In the genomic region with DNA sequence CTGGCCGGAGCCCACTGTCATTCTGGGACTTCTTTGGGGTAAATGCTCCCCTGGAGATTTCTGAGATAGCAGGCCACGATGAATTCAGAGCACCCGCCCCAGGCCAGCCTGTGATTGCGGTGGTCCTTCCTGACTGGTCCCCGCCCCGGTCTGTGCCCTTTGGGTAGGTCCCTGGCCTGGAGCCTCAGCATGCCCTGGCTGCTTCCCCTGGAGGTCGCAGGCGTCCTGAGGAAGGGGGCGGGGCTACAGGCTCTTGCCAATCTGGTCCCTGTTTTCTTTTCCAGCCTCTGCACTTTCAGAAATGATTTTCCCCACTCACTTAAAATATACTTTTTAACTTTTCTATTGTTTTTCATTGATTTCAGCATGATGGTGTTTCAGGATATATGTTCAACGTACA, we compare ENCODE assay signal across 18 cellular contexts.
DNase-seq lines count a peak whose midpoint lies in the region; ATAC-seq and TF ChIP-seq lines count a peak whose summit lies in the region.
"Had no signal": no experiment of that assay in that cellular context is flagged by ENCODE, and none has a peak within 500 bp of the region (broad histone marks: within the 10 kb centered on the region; RNA-seq: fewer than 3 reads in every experiment).

No MANE protein-coding gene starts in this region.

- CTCF ChIA-PET in WTC11 (lab: Charles Lee) = interaction anchor here (0.6 kb wide), 1 partner anchor 17 kb away, joined by 4 read pairs; no protein-coding TSS in a partner anchor

- no peaks in the 10 kb centered on the region for H3K4me1 ChIP-seq in GM23338 (ENCODE audit: insufficient read depth)
- H3K4me1 ChIP-seq: BLaER1, Caco-2 had no signal

- no peaks in the 10 kb centered on the region for H3K36me3 ChIP-seq in GM23338 (ENCODE audit: insufficient read depth)
- H3K36me3 ChIP-seq: BLaER1 had no signal

- H3K36me3 Mint-ChIP-seq in GM23338 (ENCODE audit: low read depth) (no peaks in the 10 kb centered on the region), WTC11 (no peaks in the 10 kb centered on the region), glutamatergic neuron (ENCODE audit: unreplicated experiment) (no peaks in the 10 kb centered on the region)
- H3K36me3 Mint-ChIP-seq: CD4-positive, CD25-positive, alpha-beta regulatory T cell; CD8-positive, alpha-beta T cell had no signal

- H3K27me3 ChIP-seq in GM23338 (ENCODE audit: insufficient read depth) = no peaks in the 10 kb centered on the region
- H3K27me3 ChIP-seq: BLaER1 had no signal

- no peak overlapping the region for H3K27ac ChIP-seq in GM23338 (ENCODE audit: low read depth)
- H3K27ac ChIP-seq: 22Rv1, BLaER1, C4-2B, GM23248 had no signal

- no peaks in the 10 kb centered on the region; the same call in 2 of the 3 replicates for H3K4me1 Mint-ChIP-seq in GM23338
- H3K4me1 Mint-ChIP-seq in WTC11 = peaks cover 9% of the 10 kb centered on the region; the same call in 1 of the 2 replicates
- H3K4me1 Mint-ChIP-seq in glutamatergic neuron (ENCODE audit: low read depth, unreplicated experiment) = no peaks in the 10 kb centered on the region
- H3K4me1 Mint-ChIP-seq: B cell; CD4-positive, CD25-positive, alpha-beta regulatory T cell had no signal

- H3K4me2 ChIP-seq in GM23338 = no peak overlapping the region
- H3K4me2 ChIP-seq: BLaER1 had no signal

- H3K9me3 Mint-ChIP-seq in GM23338 (no peaks in the 10 kb centered on the region), WTC11 (peaks cover 13% of the 10 kb centered on the region), glutamatergic neuron (ENCODE audit: unreplicated experiment) (no peaks in the 10 kb centered on the region)
- H3K9me3 Mint-ChIP-seq: CD8-positive, alpha-beta T cell had no signal

- peaks cover 6% of the 10 kb centered on the region; the same call in 1 of the 2 replicates for H3K9me2 ChIP-seq in GM23338 (ENCODE audit: insufficient read depth)

- no peaks in the 10 kb centered on the region for H3F3A ChIP-seq in GM23338 (replicated peaks; ENCODE audit: low read depth)

- peak; percentile 71 for ATAC-seq in GM23338
- peak; percentile 67 for ATAC-seq in WTC11
- ATAC-seq: CD8-positive, alpha-beta T cell; GM12878 had no signal

- H2AFZ ChIP-seq in GM23338 = 0 out of 2 replicates have a peak overlapping the region, but pooled peaks have one; percentile 6
- H2AFZ ChIP-seq: GM23248 had no signal

- TF ChIP-seq CTCF in GM23338 (conservative IDR thresholded peaks at IDR 0.05; ENCODE audit: low read depth in 2 of 2) (no peak), WTC11 (IDR thresholded peaks at IDR 0.05) (no peak), glutamatergic neuron (IDR thresholded peaks at IDR 0.05; ENCODE audit: partially characterized antibody, unreplicated experiment) (no peak)

- POLR2A ChIA-PET in WTC11 (lab: Charles Lee) = no interaction called here

- H3K79me2 ChIP-seq in GM23338 (replicated peaks; ENCODE audit: insufficient read depth) = no peaks in the 10 kb centered on the region

- no peak overlapping the region for H3K27ac Mint-ChIP-seq in GM23338
- H3K27ac Mint-ChIP-seq in WTC11 = no peak overlapping the region
- no peak overlapping the region for H3K27ac Mint-ChIP-seq in glutamatergic neuron (ENCODE audit: unreplicated experiment)
- H3K27ac Mint-ChIP-seq: B cell; CD8-positive, alpha-beta T cell had no signal

- H3K4me3 Mint-ChIP-seq in GM23338 (no peak overlapping the region), WTC11 (no peak overlapping the region), glutamatergic neuron (ENCODE audit: unreplicated experiment) (no peak overlapping the region)
- H3K4me3 Mint-ChIP-seq: B cell; CD4-positive, CD25-positive, alpha-beta regulatory T cell; CD8-positive, alpha-beta T cell had no signal

- H3K27me3 Mint-ChIP-seq in GM23338 (ENCODE audit: insufficient read depth, low read depth, poor library complexity) (peaks cover 4% of the 10 kb centered on the region), WTC11 (ENCODE audit: low read depth) (no peaks in the 10 kb centered on the region), glutamatergic neuron (ENCODE audit: unreplicated experiment) (no peaks in the 10 kb centered on the region)
- H3K27me3 Mint-ChIP-seq: B cell had no signal

- no peak overlapping the region for H3K4me3 ChIP-seq in GM23338
- H3K4me3 ChIP-seq: BLaER1, GM12878, GM23248 had no signal

- H4K20me1 ChIP-seq in GM23338 (replicated peaks; ENCODE audit: insufficient read depth) = no peaks in the 10 kb centered on the region
- H4K20me1 ChIP-seq: BLaER1 had no signal

- DNase-seq in GM23338 (ENCODE audit: low spot score) (peak; percentile 64), WTC11 (ENCODE audit: low spot score) (peak; percentile 50), iPS-NIHi7 (ENCODE audit: extremely low spot score) (peak; percentile 40), GDM1 (lab: John Stamatoyannopoulos, UW) (no peak), NCI-H1694 treated with DMSO at 0.1 percent for 48 hours (lab: John Stamatoyannopoulos, UW) (no peak), glutamatergic neuron (no peak)
- DNase-seq: Caco-2; CD4-positive, CD25-positive, alpha-beta regulatory T cell; CD8-positive, alpha-beta T cell; DMS153; DND-41; GM23248; HCEC 1CT had no signal

TF ChIP-seq in GM23338, 12 proteins besides CTCF, POLR2A, EP300 and RAD21 (continues in another document):
- TF ChIP-seq STAT1 (IDR thresholded peaks at IDR 0.05; ENCODE audit: unreplicated experiment) = no peak
- TF ChIP-seq ZNF331 (CRISPR knock-in tag; IDR thresholded peaks at IDR 0.05; ENCODE audit: low read depth) = no peak
- TF ChIP-seq EZH2 (IDR thresholded peaks at IDR 0.05; ENCODE audit: low read depth, unreplicated experiment) = no peak
- TF ChIP-seq REST (IDR thresholded peaks at IDR 0.05; ENCODE audit: unreplicated experiment) = no peak
- no peak for TF ChIP-seq EZH2phosphoT487 (IDR thresholded peaks at IDR 0.05; ENCODE audit: unreplicated experiment)

TF ChIP-seq in WTC11, 78 proteins besides CTCF, POLR2A, EP300 and RAD21:
- TF ChIP-seq NR1H2 (CRISPR knock-in tag; IDR thresholded peaks at IDR 0.05) (no peak), ZNF671 (CRISPR knock-in tag; IDR thresholded peaks at IDR 0.05) (no peak), NFYB (CRISPR knock-in tag; conservative IDR thresholded peaks at IDR 0.05; ENCODE audit: low read depth) (no peak), GABPB1 (CRISPR knock-in tag; IDR thresholded peaks at IDR 0.05) (no peak), ZNF121 (CRISPR knock-in tag; IDR thresholded peaks at IDR 0.05) (no peak)
- TF ChIP-seq, protein P1, sequence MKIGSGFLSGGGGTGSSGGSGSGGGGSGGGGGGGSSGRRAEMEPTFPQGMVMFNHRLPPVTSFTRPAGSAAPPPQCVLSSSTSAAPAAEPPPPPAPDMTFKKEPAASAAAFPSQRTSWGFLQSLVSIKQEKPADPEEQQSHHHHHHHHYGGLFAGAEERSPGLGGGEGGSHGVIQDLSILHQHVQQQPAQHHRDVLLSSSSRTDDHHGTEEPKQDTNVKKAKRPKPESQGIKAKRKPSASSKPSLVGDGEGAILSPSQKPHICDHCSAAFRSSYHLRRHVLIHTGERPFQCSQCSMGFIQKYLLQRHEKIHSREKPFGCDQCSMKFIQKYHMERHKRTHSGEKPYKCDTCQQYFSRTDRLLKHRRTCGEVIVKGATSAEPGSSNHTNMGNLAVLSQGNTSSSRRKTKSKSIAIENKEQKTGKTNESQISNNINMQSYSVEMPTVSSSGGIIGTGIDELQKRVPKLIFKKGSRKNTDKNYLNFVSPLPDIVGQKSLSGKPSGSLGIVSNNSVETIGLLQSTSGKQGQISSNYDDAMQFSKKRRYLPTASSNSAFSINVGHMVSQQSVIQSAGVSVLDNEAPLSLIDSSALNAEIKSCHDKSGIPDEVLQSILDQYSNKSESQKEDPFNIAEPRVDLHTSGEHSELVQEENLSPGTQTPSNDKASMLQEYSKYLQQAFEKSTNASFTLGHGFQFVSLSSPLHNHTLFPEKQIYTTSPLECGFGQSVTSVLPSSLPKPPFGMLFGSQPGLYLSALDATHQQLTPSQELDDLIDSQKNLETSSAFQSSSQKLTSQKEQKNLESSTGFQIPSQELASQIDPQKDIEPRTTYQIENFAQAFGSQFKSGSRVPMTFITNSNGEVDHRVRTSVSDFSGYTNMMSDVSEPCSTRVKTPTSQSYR (CRISPR knock-in tag; IDR thresholded peaks at IDR 0.05) = no peak

Comparison
In these comparisons a context has a peak if more than half of its experiments do, and no peak if none do; other contexts are left out.
1. DNase-seq: peak in GM23338 (single experiment), WTC11 (single experiment) and iPS-NIHi7 (single experiment); none in GDM1 (single experiment), NCI-H1694 treated with DMSO at 0.1 percent for 48 hours (single experiment) and glutamatergic neuron (single experiment).